ENCODE assay signal across 10 cellular contexts in the genomic region with DNA sequence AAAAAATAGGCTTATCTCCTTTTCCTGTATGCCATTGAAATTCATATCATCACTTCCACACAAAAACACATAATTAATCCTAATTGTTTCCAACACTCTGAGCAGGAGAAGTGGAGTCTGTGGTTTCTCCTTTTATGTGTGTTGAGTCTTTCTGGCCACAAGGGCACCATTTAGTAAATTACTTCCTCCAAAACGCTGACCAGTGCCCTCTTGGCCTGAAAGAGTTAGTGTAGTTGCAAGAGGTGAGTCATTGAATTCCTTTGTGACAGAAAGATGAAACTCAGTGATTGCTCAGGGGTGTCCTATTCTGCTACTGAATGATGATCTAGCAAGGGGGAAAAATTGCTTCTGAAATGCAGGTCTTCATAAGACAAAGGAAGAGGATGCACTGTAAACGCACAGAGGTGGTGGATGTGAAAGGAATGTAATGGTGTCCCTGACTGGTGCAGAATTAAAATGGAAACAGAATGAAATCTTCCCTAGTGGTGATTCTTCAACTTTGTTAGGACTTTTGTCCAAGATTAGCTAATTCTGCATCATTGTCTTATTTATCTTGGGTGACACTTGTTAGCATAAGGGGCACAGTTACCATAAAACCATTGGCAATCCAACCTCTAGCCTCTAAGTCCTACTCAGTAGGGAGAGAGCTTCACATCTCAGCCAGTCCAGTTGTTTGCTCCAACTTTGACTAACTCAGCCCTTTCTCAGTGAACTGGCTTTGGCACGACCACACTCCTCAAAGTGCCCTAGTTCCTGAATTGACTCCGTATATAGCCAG.
DNase-seq lines count a peak whose midpoint lies in the region; ATAC-seq and TF ChIP-seq lines count a peak whose summit lies in the region.
"Had no signal": no experiment of that assay in that cellular context is flagged by ENCODE, and none has a peak within 500 bp of the region (broad histone marks: within the 10 kb centered on the region; RNA-seq: fewer than 3 reads in every experiment).

No MANE protein-coding gene starts in this region.

- in situ Hi-C loops in transverse colon (cut with MboI; ENCODE audit: low pct_ligation_motif_present in 1 of 4, low pct_unique_long_range_greater_than_20kb in 1 of 4, low sequenced_read_pairs in 3 of 4), result loop anchor here in 3 of 4 donors (25.0 kb wide), 1 partner anchor 144 kb away; no protein-coding TSS in a partner anchor

- H3K27me3 ChIP-seq in RWPE2 (ENCODE audit: insufficient read depth, poor library complexity, severe bottlenecking), result no peaks in the 10 kb centered on the region
- H3K27me3 ChIP-seq in foreskin keratinocyte, result no peaks in the 10 kb centered on the region
- no peaks in the 10 kb centered on the region for H3K27me3 ChIP-seq in transverse colon
- no peaks in the 10 kb centered on the region for H3K27me3 ChIP-seq in suprapubic skin
- H3K27me3 ChIP-seq: body of pancreas had no signal

- peak; percentile 84 for ATAC-seq in RWPE2 (ENCODE audit: low read depth)
- ATAC-seq in foreskin keratinocyte, result peak; percentile 50
- ATAC-seq in GM19023 (IDR thresholded peaks at IDR 0.05; ENCODE audit: unreplicated experiment), result no peak
- ATAC-seq: body of pancreas had no signal

- no peaks in the 10 kb centered on the region for H3K36me3 ChIP-seq in RWPE2 (ENCODE audit: low read depth)
- no peaks in the 10 kb centered on the region for H3K36me3 ChIP-seq in transverse colon
- no peaks in the 10 kb centered on the region for H3K36me3 ChIP-seq in suprapubic skin

- H3K4me3 ChIP-seq in RWPE2 (ENCODE audit: severe bottlenecking) (no peak overlapping the region), transverse colon (no peak overlapping the region), suprapubic skin (no peak overlapping the region)
- H3K4me3 ChIP-seq: body of pancreas had no signal

- H3K27ac ChIP-seq in RWPE2 (ENCODE audit: poor library complexity, severe bottlenecking) (peak overlapping the region; percentile 7), foreskin keratinocyte (no peak overlapping the region), transverse colon (peak overlapping the region in 2 of 4 donors; percentile 18 to 48), suprapubic skin (no peak overlapping the region)
- H3K27ac ChIP-seq: body of pancreas had no signal

- TF ChIP-seq POLR2A in transverse colon (IDR thresholded peaks at IDR 0.05) (no peak), suprapubic skin (IDR thresholded peaks at IDR 0.05) (no peak)

- no peaks in the 10 kb centered on the region for H3K9me3 ChIP-seq in RWPE2 (ENCODE audit: severe bottlenecking)
- no peaks in the 10 kb centered on the region for H3K9me3 ChIP-seq in transverse colon
- no peaks in the 10 kb centered on the region for H3K9me3 ChIP-seq in suprapubic skin
- H3K9me3 ChIP-seq: body of pancreas had no signal

- intact Hi-C loops in transverse colon (cut with DNase I; ENCODE audit: low total_unique reads), result no loop called here

- WGBS in transverse colon (ENCODE audit: low coverage in 1 of 2), 2 donors, result 61 to 67% methylated on average over 4 of the region's 4 CpGs
- whole genome bisulfite sequencing in suprapubic skin, result 68% methylated on average over 4 of the region's 4 CpGs

- peak; percentile 33 for DNase-seq in SIG-M5 treated with dmso at 0.1 percent for 504 hours (lab: John Stamatoyannopoulos, UW; ENCODE audit: unreplicated experiment)
- no peak for DNase-seq in SIG-M5 (lab: John Stamatoyannopoulos, UW)
- DNase-seq in RWPE2 (ENCODE audit: low spot score), result no peak
- no peak for DNase-seq in foreskin keratinocyte
- DNase-seq in transverse colon, result no peak
- no peak for DNase-seq in superior temporal gyrus (ENCODE audit: extremely low spot score)
- no peak for DNase-seq in suprapubic skin (ENCODE audit: low spot score in 2 of 2)
- DNase-seq: body of pancreas, naive B cell had no signal

- TF ChIP-seq EP300 in transverse colon (IDR thresholded peaks at IDR 0.05; ENCODE audit: low read depth) (no peak), suprapubic skin (IDR thresholded peaks at IDR 0.05) (no peak)

- TF ChIP-seq CTCF in RWPE2 (IDR thresholded peaks at IDR 0.05; ENCODE audit: poor library complexity, severe bottlenecking), result peak; percentile 56
- peak; percentile 17 for TF ChIP-seq CTCF in foreskin keratinocyte (conservative IDR thresholded peaks at IDR 0.05)
- TF ChIP-seq CTCF in transverse colon (IDR thresholded peaks at IDR 0.05), result peak in 4 of 5 experiments; percentile 23 to 49 (median 36)
- no peak for TF ChIP-seq CTCF in suprapubic skin (IDR thresholded peaks at IDR 0.05)

- H3K4me1 ChIP-seq in RWPE2 (ENCODE audit: insufficient read depth, poor library complexity, severe bottlenecking) (peaks cover 17% of the 10 kb centered on the region), foreskin keratinocyte (no peaks in the 10 kb centered on the region), transverse colon (peaks cover 5 to 34% (median 13%) of the 10 kb centered on the region in 4 donors), suprapubic skin (peaks cover 7% of the 10 kb centered on the region)
- H3K4me1 ChIP-seq: body of pancreas had no signal

Comparison
In these comparisons a context has a peak if more than half of its experiments do, and no peak if none do; other contexts are left out.
1. CTCF ChIP-seq: peak in RWPE2 (single experiment), foreskin keratinocyte (single experiment) and transverse colon (4 of 5); none in suprapubic skin (0 of 2).